Comparison of ENCODE assay signal across 2 cellular contexts in genomic region chr1:31387612-31388011, GRCh38.
TF ChIP-seq lines count a peak whose summit lies in the region.

No MANE protein-coding gene starts in this region.

TF ChIP-seq in HEK293, 187 proteins besides CTCF, POLR2A, EP300 and RAD21 (continued from another document and continues in another):
- peak; percentile 61 for TF ChIP-seq ZNF398 (tag by site-specific recombination; IDR thresholded peaks at IDR 0.05)
- no peak for TF ChIP-seq ZNF518A (tag by site-specific recombination; conservative IDR thresholded peaks at IDR 0.05; ENCODE audit: low read depth)
- TF ChIP-seq SALL2 (tag by site-specific recombination; IDR thresholded peaks at IDR 0.05; ENCODE audit: borderline replicate concordance) = no peak
- TF ChIP-seq ZNF366 (tag by site-specific recombination; conservative IDR thresholded peaks at IDR 0.05) = peak; percentile 82
- TF ChIP-seq MYNN (tag by site-specific recombination; IDR thresholded peaks at IDR 0.05; ENCODE audit: borderline replicate concordance) = peak; percentile 40; the same call in 1 of the 2 replicates
- TF ChIP-seq ZNF404 (tag by site-specific recombination; IDR thresholded peaks at IDR 0.05) = no peak
- peak; percentile 97 for TF ChIP-seq ZNF324 (tag by site-specific recombination; IDR thresholded peaks at IDR 0.05)
- TF ChIP-seq KLF1 (tag by site-specific recombination; IDR thresholded peaks at IDR 0.05) = peak; percentile 96
- peak; percentile 58; the same call in 1 of the 2 replicates for TF ChIP-seq SCRT2 (tag by site-specific recombination; IDR thresholded peaks at IDR 0.05)
- TF ChIP-seq ZNF692 (tag by site-specific recombination; IDR thresholded peaks at IDR 0.05) = peak; percentile 78
- 0 out of 2 replicates have a peak, but pooled peaks have one; percentile 48 for TF ChIP-seq ZFP37 (tag by site-specific recombination; IDR thresholded peaks at IDR 0.05)
- no peak for TF ChIP-seq ZNF521 (tag by site-specific recombination; IDR thresholded peaks at IDR 0.05)
- TF ChIP-seq ZNF501 (tag by site-specific recombination; IDR thresholded peaks at IDR 0.05) = no peak
- TF ChIP-seq ZNF707 (tag by site-specific recombination; IDR thresholded peaks at IDR 0.05) = peak; percentile 57; the same call in 1 of the 2 replicates
- TF ChIP-seq ZNF639 (tag by site-specific recombination; IDR thresholded peaks at IDR 0.05) = peak; percentile 97
- TF ChIP-seq ZNF24 (tag by site-specific recombination; IDR thresholded peaks at IDR 0.05) = peak; percentile 48; the same call in 1 of the 2 replicates
- TF ChIP-seq ZNF843 (tag by site-specific recombination; IDR thresholded peaks at IDR 0.05) = no peak
- TF ChIP-seq ZNF335 (tag by site-specific recombination; conservative IDR thresholded peaks at IDR 0.05) = no peak

TF ChIP-seq in K562, 482 proteins besides CTCF, POLR2A, EP300 and RAD21 (continued from another document):
- TF ChIP-seq CHD7 (IDR thresholded peaks at IDR 0.05; ENCODE audit: low read depth, low read length) (no peak), POLR2B (IDR thresholded peaks at IDR 0.05; ENCODE audit: low read depth, partially characterized antibody) (no peak), EGR1 (conservative IDR thresholded peaks at IDR 0.05) (peak; percentile 32), ATF3 (IDR thresholded peaks at IDR 0.05) (peak; percentile 51), ATF3 (CRISPR knock-in tag; conservative IDR thresholded peaks at IDR 0.05) (no peak)
TF ChIP-seq in K562: peak in this region for 2.
